ENCODE assay signal across 19 cellular contexts in the genomic region with DNA sequence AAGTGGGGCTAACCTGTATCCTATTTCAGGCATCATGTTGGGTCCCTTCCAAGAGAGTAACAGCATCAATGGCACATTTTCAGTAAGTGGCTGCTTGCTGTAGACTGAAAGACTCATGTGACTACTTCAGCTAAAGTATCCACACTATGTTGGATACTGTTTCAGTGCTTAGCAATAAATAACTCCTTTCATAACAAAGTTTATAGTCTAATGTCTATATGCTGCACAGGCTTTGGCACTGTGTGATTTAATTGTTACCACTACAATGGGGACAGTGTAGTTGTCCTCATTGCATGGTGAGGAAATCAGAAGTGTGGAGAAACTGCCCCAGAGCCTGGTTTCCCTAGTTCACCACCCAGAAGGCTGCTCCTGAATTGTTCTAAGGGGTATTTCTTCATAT.
DNase-seq lines count a peak whose midpoint lies in the region; ATAC-seq and TF ChIP-seq lines count a peak whose summit lies in the region.
"Had no signal": no experiment of that assay in that cellular context is flagged by ENCODE, and none has a peak within 500 bp of the region (broad histone marks: within the 10 kb centered on the region; RNA-seq: fewer than 3 reads in every experiment).

No MANE protein-coding gene starts in this region.

- no peaks in the 10 kb centered on the region for H3K79me2 ChIP-seq in HCT116 (ENCODE audit: insufficient read depth, low read length)

- H3K9me3 ChIP-seq in HCT116 (ENCODE audit: control insufficient read depth in 1 of 2, insufficient read depth in 1 of 2, low read depth in 1 of 2, low read length in 2 of 2), result no peaks in the 10 kb centered on the region
- H3K9me3 ChIP-seq: psoas muscle had no signal

- H3K4me1 ChIP-seq in HCT116 (ENCODE audit: control insufficient read depth in 1 of 2, insufficient read depth in 2 of 2, low read length in 2 of 2), result peaks cover 4 to 21% of the 10 kb centered on the region in 2 experiments; a peak in 3 of 4 replicates
- H3K4me1 ChIP-seq: psoas muscle had no signal

- CTCF ChIA-PET in HCT116 (lab: Charles Lee), result no interaction called here

- H3K9me3 Mint-ChIP-seq in osteocyte (ENCODE audit: unreplicated experiment), result peaks cover 2% of the 10 kb centered on the region
- H3K9me3 Mint-ChIP-seq: T-helper 1 cell treated with Interleukin-12 subunit alpha and Interleukin-12 subunit beta and Interleukin-4 antibody, amounts not matched to agents 30 μg/mL and 1 μg/mL, for 36 hours; type B pancreatic cell had no signal

- no TSS peak for BruUV-seq in HCT116 (replicated peaks; lab: Mats Ljungman, UMichigan)

- in situ Hi-C loops in astrocyte of the spinal cord (cut with HindIII; ENCODE audit: low sequenced_read_pairs), result no loop called here

- H3K4me3 Mint-ChIP-seq in osteocyte (ENCODE audit: unreplicated experiment), result no peak overlapping the region
- H3K4me3 Mint-ChIP-seq: activated B cell treated with CpG ODN at 0.5 μM for 24 hours; immature natural killer cell; natural killer cell; T-helper 1 cell treated with Interleukin-12 subunit alpha and Interleukin-12 subunit beta and Interleukin-4 antibody, amounts not matched to agents 30 μg/mL and 1 μg/mL, for 36 hours; type B pancreatic cell had no signal

- H3K27ac ChIP-seq in HCT116 (ENCODE audit: low read depth, low read length), result no peak overlapping the region
- H3K27ac ChIP-seq: C4-2B, psoas muscle had no signal

- H3K9ac ChIP-seq in HCT116 (ENCODE audit: low read length), result no peak overlapping the region

- H3K27me3 ChIP-seq in HCT116 (ENCODE audit: insufficient read depth, low read length), result no peaks in the 10 kb centered on the region

- no peaks in the 10 kb centered on the region for H3K36me3 Mint-ChIP-seq in osteocyte (ENCODE audit: unreplicated experiment)
- H3K36me3 Mint-ChIP-seq: immature natural killer cell, natural killer cell, type B pancreatic cell had no signal

- intact Hi-C loops in HCT116 (cut with micrococcal nuclease), result no loop called here

- H3K4me2 ChIP-seq in HCT116 (ENCODE audit: low read length), result no peak overlapping the region

- no peak for TF ChIP-seq CTCF in HCT116 (IDR thresholded peaks at IDR 0.05 in 2 of 3, conservative IDR thresholded peaks at IDR 0.05 in 1 of 3; ENCODE audit: borderline replicate concordance in 1 of 3, insufficient read depth in 1 of 3, low read depth in 2 of 3, low read length in 2 of 3)
- TF ChIP-seq CTCF in astrocyte of the spinal cord (IDR thresholded peaks at IDR 0.05; ENCODE audit: low read depth, low read length), result no peak
- TF ChIP-seq CTCF in osteocyte (IDR thresholded peaks at IDR 0.05), result no peak

- RAD21 ChIA-PET in HCT116 (lab: Charles Lee; ENCODE audit: low non-redundant PET in 1 of 2, low total read pairs in 2 of 2, uncharacterized antibody in 2 of 2, unreplicated experiment in 2 of 2), result no interaction called here

- H3K4me1 Mint-ChIP-seq in osteocyte (ENCODE audit: unreplicated experiment), result peaks cover 51% of the 10 kb centered on the region
- H3K4me1 Mint-ChIP-seq: activated B cell treated with CpG ODN at 0.5 μM for 24 hours, immature natural killer cell, natural killer cell had no signal

- H3K27me3 Mint-ChIP-seq in osteocyte (ENCODE audit: unreplicated experiment), result no peaks in the 10 kb centered on the region
- H3K27me3 Mint-ChIP-seq: activated B cell treated with CpG ODN at 0.5 μM for 24 hours, type B pancreatic cell had no signal

- POLR2A ChIA-PET in HCT116 (lab: Charles Lee), result no interaction called here

- H3K36me3 ChIP-seq in HCT116 (ENCODE audit: control insufficient read depth in 1 of 2, insufficient read depth in 2 of 2, low read length in 2 of 2), result no peaks in the 10 kb centered on the region

- DNase-seq in HCT116 (ENCODE audit: low read depth, low spot score) (no peak), NCI-H345 (lab: John Stamatoyannopoulos, UW) (peak; percentile 95), astrocyte of the spinal cord (ENCODE audit: low read depth, low spot score) (peak; percentile 4), osteocyte (ENCODE audit: extremely low spot score, unreplicated experiment) (no peak)
- DNase-seq: activated B cell treated with CpG ODN at 0.5 μM for 24 hours; activated CD8-positive, alpha-beta memory T cell treated with anti-CD3 and anti-CD28 coated beads for 24 hours; glutamatergic neuron; immature natural killer cell; natural killer cell; NCI-H187; psoas muscle; stimulated activated CD4-positive, alpha-beta T cell treated with anti-CD3 and anti-CD28 coated beads, Interleukin-12 subunit alpha, Interleukin-12 subunit beta, amount 100 ng/mL, for 4 hours; stimulated activated naive CD4-positive, alpha-beta T cell treated with Interleukin-2 at 50 U/mL for 16 hours had no signal

- peak overlapping the region; percentile 75 for H3K27ac Mint-ChIP-seq in osteocyte (ENCODE audit: unreplicated experiment)
- H3K27ac Mint-ChIP-seq: activated B cell treated with CpG ODN at 0.5 μM for 24 hours; immature natural killer cell; natural killer cell; T-helper 1 cell treated with Interleukin-12 subunit alpha and Interleukin-12 subunit beta and Interleukin-4 antibody, amounts not matched to agents 30 μg/mL and 1 μg/mL, for 36 hours; type B pancreatic cell had no signal

- no peak for ATAC-seq in HCT116
- ATAC-seq in GM18870 (IDR thresholded peaks at IDR 0.05; ENCODE audit: unreplicated experiment), result no peak
- no peak for ATAC-seq in GM18511 (IDR thresholded peaks at IDR 0.05; ENCODE audit: unreplicated experiment)
- ATAC-seq in HG03565 (IDR thresholded peaks at IDR 0.05; ENCODE audit: unreplicated experiment), result no peak
- ATAC-seq: psoas muscle had no signal

- H4K20me1 ChIP-seq in HCT116 (ENCODE audit: insufficient read depth), result no peaks in the 10 kb centered on the region

- no peak for TF ChIP-seq RAD21 in HCT116 (IDR thresholded peaks at IDR 0.05; ENCODE audit: low read depth)

- H2AFZ ChIP-seq in HCT116 (ENCODE audit: low read depth, low read length, poor library complexity, severe bottlenecking), result peak overlapping the region; percentile 67

- no peaks in the 10 kb centered on the region; the same call in 1 of the 2 replicates for H3K9me2 ChIP-seq in HCT116 (ENCODE audit: insufficient read depth)

- H3K4me3 ChIP-seq in HCT116 (replicated peaks in 1 of 2; ENCODE audit: low read depth in 1 of 2, low read length in 2 of 2) (no peak overlapping the region), astrocyte of the spinal cord (ENCODE audit: low read depth, low read length) (no peak overlapping the region)
- H3K4me3 ChIP-seq: psoas muscle had no signal

- TF ChIP-seq POLR2A in HCT116 (IDR thresholded peaks at IDR 0.05; ENCODE audit: borderline replicate concordance, extremely low read depth, insufficient read depth, insufficient read length), result no peak

TF ChIP-seq in HCT116, 20 proteins besides CTCF, POLR2A, EP300 and RAD21:
- TF ChIP-seq SP1 (IDR thresholded peaks at IDR 0.05; ENCODE audit: low read depth), result no peak
- no peak for TF ChIP-seq ZBTB33 (IDR thresholded peaks at IDR 0.05; ENCODE audit: extremely low read depth, insufficient replicate concordance, low read length)
- no peak for TF ChIP-seq EGR1 (IDR thresholded peaks at IDR 0.05; ENCODE audit: low read depth)
- no peak for TF ChIP-seq ELF1 (IDR thresholded peaks at IDR 0.05; ENCODE audit: borderline replicate concordance, low read depth)
- no peak for TF ChIP-seq TCF7L2 (IDR thresholded peaks at IDR 0.05; ENCODE audit: borderline replicate concordance, extremely low read depth, insufficient read depth, insufficient read length)
- TF ChIP-seq, protein P1, sequence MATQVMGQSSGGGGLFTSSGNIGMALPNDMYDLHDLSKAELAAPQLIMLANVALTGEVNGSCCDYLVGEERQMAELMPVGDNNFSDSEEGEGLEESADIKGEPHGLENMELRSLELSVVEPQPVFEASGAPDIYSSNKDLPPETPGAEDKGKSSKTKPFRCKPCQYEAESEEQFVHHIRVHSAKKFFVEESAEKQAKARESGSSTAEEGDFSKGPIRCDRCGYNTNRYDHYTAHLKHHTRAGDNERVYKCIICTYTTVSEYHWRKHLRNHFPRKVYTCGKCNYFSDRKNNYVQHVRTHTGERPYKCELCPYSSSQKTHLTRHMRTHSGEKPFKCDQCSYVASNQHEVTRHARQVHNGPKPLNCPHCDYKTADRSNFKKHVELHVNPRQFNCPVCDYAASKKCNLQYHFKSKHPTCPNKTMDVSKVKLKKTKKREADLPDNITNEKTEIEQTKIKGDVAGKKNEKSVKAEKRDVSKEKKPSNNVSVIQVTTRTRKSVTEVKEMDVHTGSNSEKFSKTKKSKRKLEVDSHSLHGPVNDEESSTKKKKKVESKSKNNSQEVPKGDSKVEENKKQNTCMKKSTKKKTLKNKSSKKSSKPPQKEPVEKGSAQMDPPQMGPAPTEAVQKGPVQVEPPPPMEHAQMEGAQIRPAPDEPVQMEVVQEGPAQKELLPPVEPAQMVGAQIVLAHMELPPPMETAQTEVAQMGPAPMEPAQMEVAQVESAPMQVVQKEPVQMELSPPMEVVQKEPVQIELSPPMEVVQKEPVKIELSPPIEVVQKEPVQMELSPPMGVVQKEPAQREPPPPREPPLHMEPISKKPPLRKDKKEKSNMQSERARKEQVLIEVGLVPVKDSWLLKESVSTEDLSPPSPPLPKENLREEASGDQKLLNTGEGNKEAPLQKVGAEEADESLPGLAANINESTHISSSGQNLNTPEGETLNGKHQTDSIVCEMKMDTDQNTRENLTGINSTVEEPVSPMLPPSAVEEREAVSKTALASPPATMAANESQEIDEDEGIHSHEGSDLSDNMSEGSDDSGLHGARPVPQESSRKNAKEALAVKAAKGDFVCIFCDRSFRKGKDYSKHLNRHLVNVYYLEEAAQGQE (IDR thresholded peaks at IDR 0.05; ENCODE audit: low read depth), result no peak
- TF ChIP-seq SRF (IDR thresholded peaks at IDR 0.05; ENCODE audit: low read depth), result no peak
- no peak for TF ChIP-seq SIN3A (IDR thresholded peaks at IDR 0.05; ENCODE audit: low read depth)
- TF ChIP-seq ZFX (IDR thresholded peaks at IDR 0.05), result no peak

Comparison
In these comparisons a context has a peak if more than half of its experiments do, and no peak if none do; other contexts are left out.
1. DNase-seq: peak in NCI-H345 (single experiment) and astrocyte of the spinal cord (single experiment); none in HCT116 (single experiment) and osteocyte (single experiment).